2 cellular contexts compared by ENCODE assay signal in the genomic region with DNA sequence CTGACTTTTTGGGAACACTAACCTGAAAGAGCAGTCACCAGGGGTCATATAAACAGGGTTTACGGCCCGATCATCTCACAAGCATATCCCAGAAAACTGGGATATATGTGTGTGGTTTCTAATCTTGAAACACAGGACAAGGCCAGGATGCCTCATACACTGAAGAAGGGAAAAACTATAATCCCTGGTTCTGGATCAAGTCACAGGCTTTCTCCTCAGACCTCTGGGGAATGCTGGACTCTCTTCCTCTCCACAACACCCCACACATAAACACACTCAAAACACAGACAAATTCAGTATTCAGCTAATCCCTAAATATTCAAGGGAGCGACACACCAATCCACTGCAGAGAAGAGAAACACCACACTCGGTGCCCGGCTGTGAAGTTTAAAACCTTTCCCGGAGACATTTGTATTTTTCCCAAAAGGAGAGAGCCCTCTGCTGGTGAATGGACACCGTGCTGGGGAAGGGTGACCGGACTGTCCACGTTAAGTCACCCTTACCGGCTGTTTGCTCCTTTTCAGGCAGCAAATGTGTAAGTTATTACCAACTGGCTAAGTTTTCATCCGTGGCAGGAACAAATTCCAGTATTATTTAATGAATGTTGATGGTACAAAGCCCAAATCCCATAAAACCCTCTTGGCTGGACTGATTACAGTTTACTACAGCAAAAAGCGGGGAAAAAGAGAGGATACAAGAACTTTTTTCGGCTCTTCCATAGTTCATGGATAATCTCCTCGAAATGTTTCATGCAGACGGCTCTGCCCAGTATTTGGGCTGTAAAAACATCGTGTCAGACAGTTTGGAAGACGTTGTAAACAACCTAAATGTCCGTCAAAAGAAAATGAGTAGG.
TF ChIP-seq lines count a peak whose summit lies in the region.

No MANE protein-coding gene starts in this region.

TF ChIP-seq in HEK293, 187 proteins besides CTCF, POLR2A, EP300 and RAD21 (continued from another document):
- no peak for TF ChIP-seq ZNF610 (tag by site-specific recombination; IDR thresholded peaks at IDR 0.05; ENCODE audit: borderline replicate concordance)
- no peak for TF ChIP-seq ZNF174 (tag by site-specific recombination; IDR thresholded peaks at IDR 0.05)
- TF ChIP-seq ZNF768 (tag by site-specific recombination; IDR thresholded peaks at IDR 0.05) = no peak
- no peak for TF ChIP-seq ZNF514 (tag by site-specific recombination; IDR thresholded peaks at IDR 0.05)
- TF ChIP-seq, protein P1, sequence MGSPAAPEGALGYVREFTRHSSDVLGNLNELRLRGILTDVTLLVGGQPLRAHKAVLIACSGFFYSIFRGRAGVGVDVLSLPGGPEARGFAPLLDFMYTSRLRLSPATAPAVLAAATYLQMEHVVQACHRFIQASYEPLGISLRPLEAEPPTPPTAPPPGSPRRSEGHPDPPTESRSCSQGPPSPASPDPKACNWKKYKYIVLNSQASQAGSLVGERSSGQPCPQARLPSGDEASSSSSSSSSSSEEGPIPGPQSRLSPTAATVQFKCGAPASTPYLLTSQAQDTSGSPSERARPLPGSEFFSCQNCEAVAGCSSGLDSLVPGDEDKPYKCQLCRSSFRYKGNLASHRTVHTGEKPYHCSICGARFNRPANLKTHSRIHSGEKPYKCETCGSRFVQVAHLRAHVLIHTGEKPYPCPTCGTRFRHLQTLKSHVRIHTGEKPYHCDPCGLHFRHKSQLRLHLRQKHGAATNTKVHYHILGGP (tag by site-specific recombination; IDR thresholded peaks at IDR 0.05) = no peak
- no peak for TF ChIP-seq ZNF585B (tag by site-specific recombination; IDR thresholded peaks at IDR 0.05)
- TF ChIP-seq ZNF654 (tag by site-specific recombination; IDR thresholded peaks at IDR 0.05; ENCODE audit: low read depth) = peak; percentile 84
- TF ChIP-seq ZNF138 (tag by site-specific recombination; IDR thresholded peaks at IDR 0.05; ENCODE audit: borderline replicate concordance) = no peak
- 0 out of 2 replicates have a peak, but pooled peaks have one; percentile 44 for TF ChIP-seq ZNF501 (tag by site-specific recombination; IDR thresholded peaks at IDR 0.05)
- no peak for TF ChIP-seq ZNF776 (tag by site-specific recombination; IDR thresholded peaks at IDR 0.05; ENCODE audit: borderline replicate concordance)
- no peak for TF ChIP-seq ZNF596 (tag by site-specific recombination; IDR thresholded peaks at IDR 0.05)

TF ChIP-seq in HepG2, 621 proteins besides CTCF, POLR2A, EP300 and RAD21 (continued from another document and continues in another):
- TF ChIP-seq, protein P2, sequence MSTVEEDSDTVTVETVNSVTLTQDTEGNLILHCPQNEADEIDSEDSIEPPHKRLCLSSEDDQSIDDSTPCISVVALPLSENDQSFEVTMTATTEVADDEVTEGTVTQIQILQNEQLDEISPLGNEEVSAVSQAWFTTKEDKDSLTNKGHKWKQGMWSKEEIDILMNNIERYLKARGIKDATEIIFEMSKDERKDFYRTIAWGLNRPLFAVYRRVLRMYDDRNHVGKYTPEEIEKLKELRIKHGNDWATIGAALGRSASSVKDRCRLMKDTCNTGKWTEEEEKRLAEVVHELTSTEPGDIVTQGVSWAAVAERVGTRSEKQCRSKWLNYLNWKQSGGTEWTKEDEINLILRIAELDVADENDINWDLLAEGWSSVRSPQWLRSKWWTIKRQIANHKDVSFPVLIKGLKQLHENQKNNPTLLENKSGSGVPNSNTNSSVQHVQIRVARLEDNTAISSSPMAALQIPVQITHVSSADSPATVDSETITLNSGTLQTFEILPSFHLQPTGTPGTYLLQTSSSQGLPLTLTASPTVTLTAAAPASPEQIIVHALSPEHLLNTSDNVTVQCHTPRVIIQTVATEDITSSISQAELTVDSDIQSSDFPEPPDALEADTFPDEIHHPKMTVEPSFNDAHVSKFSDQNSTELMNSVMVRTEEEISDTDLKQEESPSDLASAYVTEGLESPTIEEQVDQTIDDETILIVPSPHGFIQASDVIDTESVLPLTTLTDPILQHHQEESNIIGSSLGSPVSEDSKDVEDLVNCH (CRISPR knock-in tag; IDR thresholded peaks at IDR 0.05) = no peak
- no peak for TF ChIP-seq ZNF652 (CRISPR knock-in tag; IDR thresholded peaks at IDR 0.05; ENCODE audit: borderline replicate concordance, low read depth)
- TF ChIP-seq, protein P3, sequence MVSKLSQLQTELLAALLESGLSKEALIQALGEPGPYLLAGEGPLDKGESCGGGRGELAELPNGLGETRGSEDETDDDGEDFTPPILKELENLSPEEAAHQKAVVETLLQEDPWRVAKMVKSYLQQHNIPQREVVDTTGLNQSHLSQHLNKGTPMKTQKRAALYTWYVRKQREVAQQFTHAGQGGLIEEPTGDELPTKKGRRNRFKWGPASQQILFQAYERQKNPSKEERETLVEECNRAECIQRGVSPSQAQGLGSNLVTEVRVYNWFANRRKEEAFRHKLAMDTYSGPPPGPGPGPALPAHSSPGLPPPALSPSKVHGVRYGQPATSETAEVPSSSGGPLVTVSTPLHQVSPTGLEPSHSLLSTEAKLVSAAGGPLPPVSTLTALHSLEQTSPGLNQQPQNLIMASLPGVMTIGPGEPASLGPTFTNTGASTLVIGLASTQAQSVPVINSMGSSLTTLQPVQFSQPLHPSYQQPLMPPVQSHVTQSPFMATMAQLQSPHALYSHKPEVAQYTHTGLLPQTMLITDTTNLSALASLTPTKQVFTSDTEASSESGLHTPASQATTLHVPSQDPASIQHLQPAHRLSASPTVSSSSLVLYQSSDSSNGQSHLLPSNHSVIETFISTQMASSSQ (IDR thresholded peaks at IDR 0.05; ENCODE audit: low read depth) = no peak
- TF ChIP-seq, protein P3 (CRISPR knock-in tag; IDR thresholded peaks at IDR 0.05; ENCODE audit: borderline replicate concordance) = no peak
- TF ChIP-seq SMC3 (IDR thresholded peaks at IDR 0.05; ENCODE audit: low read length) = peak; percentile 77
- TF ChIP-seq ZFP37 (CRISPR knock-in tag; IDR thresholded peaks at IDR 0.05; ENCODE audit: borderline replicate concordance) = no peak
- no peak for TF ChIP-seq TCF7L2 (IDR thresholded peaks at IDR 0.05; ENCODE audit: low read depth, low read length)
- TF ChIP-seq, protein P4, sequence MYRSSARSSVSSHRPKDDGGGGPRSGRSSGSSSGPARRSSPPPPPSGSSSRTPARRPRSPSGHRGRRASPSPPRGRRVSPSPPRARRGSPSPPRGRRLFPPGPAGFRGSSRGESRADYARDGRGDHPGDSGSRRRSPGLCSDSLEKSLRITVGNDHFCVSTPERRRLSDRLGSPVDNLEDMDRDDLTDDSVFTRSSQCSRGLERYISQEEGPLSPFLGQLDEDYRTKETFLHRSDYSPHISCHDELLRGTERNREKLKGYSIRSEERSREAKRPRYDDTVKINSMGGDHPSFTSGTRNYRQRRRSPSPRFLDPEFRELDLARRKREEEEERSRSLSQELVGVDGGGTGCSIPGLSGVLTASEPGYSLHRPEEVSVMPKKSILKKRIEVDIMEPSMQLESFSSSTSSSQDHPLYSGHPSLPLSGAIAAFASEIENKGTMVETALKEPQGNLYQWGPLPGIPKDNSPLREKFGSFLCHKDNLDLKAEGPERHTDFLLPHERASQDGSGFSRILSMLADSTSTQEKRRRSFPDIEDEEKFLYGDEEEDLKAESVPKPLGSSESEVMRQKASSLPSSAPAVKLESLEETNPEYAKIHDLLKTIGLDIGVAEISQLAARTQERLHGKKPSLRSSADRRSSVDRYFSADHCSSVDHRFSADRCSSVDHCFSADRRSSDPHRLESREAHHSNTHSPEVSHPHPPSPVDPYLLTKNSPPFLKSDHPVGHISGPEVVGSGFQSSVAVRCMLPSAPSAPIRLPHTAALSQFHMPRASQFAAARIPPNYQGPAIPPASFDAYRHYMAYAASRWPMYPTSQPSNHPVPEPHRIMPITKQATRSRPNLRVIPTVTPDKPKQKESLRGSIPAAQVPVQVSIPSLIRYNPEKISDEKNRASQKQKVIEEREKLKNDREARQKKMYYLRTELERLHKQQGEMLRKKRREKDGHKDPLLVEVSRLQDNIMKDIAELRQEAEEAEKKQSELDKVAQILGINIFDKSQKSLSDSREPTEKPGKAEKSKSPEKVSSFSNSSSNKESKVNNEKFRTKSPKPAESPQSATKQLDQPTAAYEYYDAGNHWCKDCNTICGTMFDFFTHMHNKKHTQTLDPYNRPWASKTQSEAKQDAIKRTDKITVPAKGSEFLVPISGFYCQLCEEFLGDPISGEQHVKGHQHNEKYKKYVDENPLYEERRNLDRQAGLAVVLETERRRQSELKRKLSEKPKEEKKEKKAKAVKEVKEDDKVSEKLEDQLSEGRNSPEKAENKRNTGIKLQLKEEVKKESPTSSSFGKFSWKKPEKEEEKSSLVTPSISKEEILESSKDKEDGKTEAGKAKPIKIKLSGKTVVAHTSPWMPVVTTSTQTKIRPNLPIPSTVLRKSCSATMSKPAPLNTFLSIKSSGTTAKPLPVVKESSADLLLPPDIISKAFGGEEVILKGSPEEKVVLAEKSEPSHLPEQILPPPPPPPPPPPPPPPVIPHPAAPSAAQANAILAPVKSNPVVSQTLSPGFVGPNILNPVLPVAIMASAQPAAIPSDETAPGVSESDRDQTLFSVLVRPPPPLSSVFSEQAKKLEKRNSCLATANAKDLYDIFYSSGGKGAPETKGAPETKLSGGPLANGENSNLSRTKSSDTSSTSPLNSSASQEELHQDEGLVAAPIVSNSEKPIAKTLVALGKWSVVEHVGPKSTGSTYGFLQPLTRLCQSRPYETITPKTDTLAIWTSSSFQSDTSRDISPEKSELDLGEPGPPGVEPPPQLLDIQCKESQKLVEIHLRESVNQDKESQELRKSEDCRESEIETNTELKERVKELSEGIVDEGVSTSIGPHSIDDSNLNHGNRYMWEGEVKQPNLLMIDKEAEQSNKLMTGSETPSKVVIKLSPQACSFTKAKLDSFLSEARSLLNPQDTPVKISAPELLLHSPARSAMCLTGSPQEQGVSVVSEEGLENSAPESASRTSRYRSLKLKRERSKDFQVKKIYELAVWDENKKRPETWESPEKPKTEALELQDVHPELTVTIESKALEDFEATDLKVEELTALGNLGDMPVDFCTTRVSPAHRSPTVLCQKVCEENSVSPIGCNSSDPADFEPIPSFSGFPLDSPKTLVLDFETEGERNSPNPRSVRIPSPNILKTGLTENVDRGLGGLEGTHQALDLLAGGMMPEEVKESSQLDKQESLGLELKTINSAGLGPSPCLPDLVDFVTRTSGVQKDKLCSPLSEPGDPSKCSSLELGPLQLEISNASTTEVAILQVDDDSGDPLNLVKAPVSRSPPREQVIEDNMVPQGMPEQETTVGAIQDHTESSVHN (CRISPR knock-in tag; IDR thresholded peaks at IDR 0.05) = no peak
- TF ChIP-seq SMAD9 (CRISPR knock-in tag; IDR thresholded peaks at IDR 0.05) = no peak
- TF ChIP-seq NCOA5 (CRISPR knock-in tag; IDR thresholded peaks at IDR 0.05) = no peak
- 0 out of 2 replicates have a peak, but pooled peaks have one; percentile 40 for TF ChIP-seq SMAD3 (CRISPR knock-in tag; IDR thresholded peaks at IDR 0.05)
- TF ChIP-seq, protein P5, sequence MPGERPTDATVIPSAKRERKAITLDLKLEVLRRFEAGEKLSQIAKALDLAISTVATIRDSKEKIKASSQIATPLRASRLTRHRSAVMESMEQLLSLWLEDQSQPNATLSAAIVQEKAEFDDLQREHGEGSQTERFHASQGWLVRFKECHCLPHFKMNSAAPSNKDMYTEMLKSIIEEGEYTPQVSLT (CRISPR knock-in tag; IDR thresholded peaks at IDR 0.05; ENCODE audit: borderline replicate concordance, low read depth) = no peak
- TF ChIP-seq ZIK1 (CRISPR knock-in tag; IDR thresholded peaks at IDR 0.05; ENCODE audit: borderline replicate concordance, low read depth) = no peak
- no peak for TF ChIP-seq SOX13 (IDR thresholded peaks at IDR 0.05)
- TF ChIP-seq SOX13 (CRISPR knock-in tag; conservative IDR thresholded peaks at IDR 0.05 in 1 of 2, IDR thresholded peaks at IDR 0.05 in 1 of 2) = no peak
- TF ChIP-seq, protein P6, sequence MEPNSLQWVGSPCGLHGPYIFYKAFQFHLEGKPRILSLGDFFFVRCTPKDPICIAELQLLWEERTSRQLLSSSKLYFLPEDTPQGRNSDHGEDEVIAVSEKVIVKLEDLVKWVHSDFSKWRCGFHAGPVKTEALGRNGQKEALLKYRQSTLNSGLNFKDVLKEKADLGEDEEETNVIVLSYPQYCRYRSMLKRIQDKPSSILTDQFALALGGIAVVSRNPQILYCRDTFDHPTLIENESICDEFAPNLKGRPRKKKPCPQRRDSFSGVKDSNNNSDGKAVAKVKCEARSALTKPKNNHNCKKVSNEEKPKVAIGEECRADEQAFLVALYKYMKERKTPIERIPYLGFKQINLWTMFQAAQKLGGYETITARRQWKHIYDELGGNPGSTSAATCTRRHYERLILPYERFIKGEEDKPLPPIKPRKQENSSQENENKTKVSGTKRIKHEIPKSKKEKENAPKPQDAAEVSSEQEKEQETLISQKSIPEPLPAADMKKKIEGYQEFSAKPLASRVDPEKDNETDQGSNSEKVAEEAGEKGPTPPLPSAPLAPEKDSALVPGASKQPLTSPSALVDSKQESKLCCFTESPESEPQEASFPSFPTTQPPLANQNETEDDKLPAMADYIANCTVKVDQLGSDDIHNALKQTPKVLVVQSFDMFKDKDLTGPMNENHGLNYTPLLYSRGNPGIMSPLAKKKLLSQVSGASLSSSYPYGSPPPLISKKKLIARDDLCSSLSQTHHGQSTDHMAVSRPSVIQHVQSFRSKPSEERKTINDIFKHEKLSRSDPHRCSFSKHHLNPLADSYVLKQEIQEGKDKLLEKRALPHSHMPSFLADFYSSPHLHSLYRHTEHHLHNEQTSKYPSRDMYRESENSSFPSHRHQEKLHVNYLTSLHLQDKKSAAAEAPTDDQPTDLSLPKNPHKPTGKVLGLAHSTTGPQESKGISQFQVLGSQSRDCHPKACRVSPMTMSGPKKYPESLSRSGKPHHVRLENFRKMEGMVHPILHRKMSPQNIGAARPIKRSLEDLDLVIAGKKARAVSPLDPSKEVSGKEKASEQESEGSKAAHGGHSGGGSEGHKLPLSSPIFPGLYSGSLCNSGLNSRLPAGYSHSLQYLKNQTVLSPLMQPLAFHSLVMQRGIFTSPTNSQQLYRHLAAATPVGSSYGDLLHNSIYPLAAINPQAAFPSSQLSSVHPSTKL (CRISPR knock-in tag; IDR thresholded peaks at IDR 0.05) = 0 out of 2 replicates have a peak, but pooled peaks have one; percentile 17
- TF ChIP-seq ZNF713 (CRISPR knock-in tag; IDR thresholded peaks at IDR 0.05) = no peak
- TF ChIP-seq REPIN1 (CRISPR knock-in tag; IDR thresholded peaks at IDR 0.05; ENCODE audit: borderline replicate concordance, low read depth) = no peak
- TF ChIP-seq HNRNPUL1 (IDR thresholded peaks at IDR 0.05; ENCODE audit: low read depth, low read length) = no peak
- TF ChIP-seq, protein P7, sequence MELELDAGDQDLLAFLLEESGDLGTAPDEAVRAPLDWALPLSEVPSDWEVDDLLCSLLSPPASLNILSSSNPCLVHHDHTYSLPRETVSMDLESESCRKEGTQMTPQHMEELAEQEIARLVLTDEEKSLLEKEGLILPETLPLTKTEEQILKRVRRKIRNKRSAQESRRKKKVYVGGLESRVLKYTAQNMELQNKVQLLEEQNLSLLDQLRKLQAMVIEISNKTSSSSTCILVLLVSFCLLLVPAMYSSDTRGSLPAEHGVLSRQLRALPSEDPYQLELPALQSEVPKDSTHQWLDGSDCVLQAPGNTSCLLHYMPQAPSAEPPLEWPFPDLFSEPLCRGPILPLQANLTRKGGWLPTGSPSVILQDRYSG (CRISPR knock-in tag; IDR thresholded peaks at IDR 0.05) = no peak
- TF ChIP-seq ZNF331 (CRISPR knock-in tag; IDR thresholded peaks at IDR 0.05) = peak; percentile 33; the same call in 1 of the 2 replicates
- no peak for TF ChIP-seq ZNF230 (CRISPR knock-in tag; IDR thresholded peaks at IDR 0.05)
